ENCODE assay signal across 11 cellular contexts in genomic region chr5:122942164-122942914, GRCh38.
DNase-seq lines count a peak whose midpoint lies in the region; ATAC-seq and TF ChIP-seq lines count a peak whose summit lies in the region.
"Had no signal": no experiment of that assay in that cellular context is flagged by ENCODE, and none has a peak within 500 bp of the region (broad histone marks: within the 10 kb centered on the region; RNA-seq: fewer than 3 reads in every experiment).

No MANE protein-coding gene starts in this region.

- intact Hi-C loops in left ventricle myocardium inferior (cut with micrococcal nuclease) = no loop called here

- H3K27ac ChIP-seq in mesendoderm (ENCODE audit: low read depth, low read length) (no peak overlapping the region), left ventricle myocardium inferior (replicated peaks) (no peak overlapping the region), Karpas-422 (ENCODE audit: low read length) (no peak overlapping the region)
- H3K27ac ChIP-seq: skin epidermis had no signal

- no peak overlapping the region for H2AK5ac ChIP-seq in mesendoderm (ENCODE audit: low read length)

- H3K9me2 ChIP-seq in Karpas-422 (replicated peaks; ENCODE audit: insufficient read depth, low read length) = no peaks in the 10 kb centered on the region

- H3K27me3 ChIP-seq in mesendoderm (ENCODE audit: insufficient read depth, low read length, poor library complexity) (no peaks in the 10 kb centered on the region), left ventricle myocardium inferior (ENCODE audit: low read depth) (no peaks in the 10 kb centered on the region), Karpas-422 (ENCODE audit: low read length) (no peaks in the 10 kb centered on the region), H7 (ENCODE audit: control insufficient read depth, insufficient read depth, low read length) (no peaks in the 10 kb centered on the region)

- H2AFZ ChIP-seq in Karpas-422 (ENCODE audit: low read length) = no peak overlapping the region

- H4K20me1 ChIP-seq in Karpas-422 (ENCODE audit: insufficient read depth, low read depth, low read length) = no peaks in the 10 kb centered on the region

- H3K23ac ChIP-seq in mesendoderm (ENCODE audit: low read length) = no peak overlapping the region

- no peak overlapping the region for H2BK15ac ChIP-seq in mesendoderm (replicated peaks; ENCODE audit: low read depth)

- H3K79me1 ChIP-seq in mesendoderm (ENCODE audit: low read length) = no peaks in the 10 kb centered on the region

- no peak overlapping the region for H3K9ac ChIP-seq in mesendoderm (ENCODE audit: low read length)
- H3K9ac ChIP-seq in Karpas-422 (ENCODE audit: low read length) = no peak overlapping the region

- H4K8ac ChIP-seq in mesendoderm (ENCODE audit: low read depth, low read length) = no peak overlapping the region

- H3K56ac ChIP-seq in mesendoderm (ENCODE audit: low read length) = no peak overlapping the region

- DNase-seq in NCI-H69 (lab: John Stamatoyannopoulos, UW) (peak; percentile 88), astrocyte of the spinal cord (ENCODE audit: low read depth, low spot score) (peak; percentile 19), mesendoderm (peak; percentile 64), left ventricle myocardium inferior (no peak), CD1c-positive myeloid dendritic cell (ENCODE audit: extremely low spot score) (no peak), Karpas-422 (no peak), H7 (no peak)
- DNase-seq: activated CD4-positive, alpha-beta T cell treated with anti-CD3 and anti-CD28 coated beads, Interleukin-2, amount 50 U/mL, for 1 hour; NCI-H1694 had no signal

- no CpG with 5 or more reads among the region's 8 CpGs for WGBS in mesendoderm (ENCODE audit: extremely low coverage, insufficient coverage, low lambda C conversion rate)

- H3K4me3 ChIP-seq in astrocyte of the spinal cord (ENCODE audit: low read depth, low read length) (no peak overlapping the region), mesendoderm (ENCODE audit: low read length) (no peak overlapping the region), left ventricle myocardium inferior (no peak overlapping the region), Karpas-422 (ENCODE audit: low read length) (no peak overlapping the region), H7 (ENCODE audit: insufficient read depth, low read depth, low read length) (no peak overlapping the region)
- H3K4me3 ChIP-seq: skin epidermis had no signal

- H3K18ac ChIP-seq in mesendoderm (ENCODE audit: low read length) = no peak overlapping the region

- ATAC-seq in GM18861 (IDR thresholded peaks at IDR 0.05; ENCODE audit: unreplicated experiment) = peak; percentile 2

- H3K4me2 ChIP-seq in mesendoderm (ENCODE audit: low read length) (no peak overlapping the region), Karpas-422 (ENCODE audit: low read depth, low read length, poor library complexity, severe bottlenecking) (no peak overlapping the region)

- H3K4ac ChIP-seq in mesendoderm (ENCODE audit: low read depth, low read length) = no peak overlapping the region

- H3K4me1 ChIP-seq in mesendoderm (ENCODE audit: control insufficient read depth, low read depth, low read length) = no peaks in the 10 kb centered on the region
- peaks cover 34% of the 10 kb centered on the region for H3K4me1 ChIP-seq in left ventricle myocardium inferior
- no peaks in the 10 kb centered on the region for H3K4me1 ChIP-seq in Karpas-422 (ENCODE audit: low read length)

- in situ Hi-C loops in astrocyte of the spinal cord (cut with HindIII; ENCODE audit: low sequenced_read_pairs) = no loop called here

- no peak overlapping the region for H4K5ac ChIP-seq in mesendoderm (ENCODE audit: low read length)

- TF ChIP-seq CTCF in astrocyte of the spinal cord (IDR thresholded peaks at IDR 0.05; ENCODE audit: low read depth, low read length) (no peak), left ventricle myocardium inferior (IDR thresholded peaks at IDR 0.05; ENCODE audit: borderline replicate concordance) (no peak)

- H2BK5ac ChIP-seq in mesendoderm (ENCODE audit: low read length) = no peak overlapping the region

- H3K79me2 ChIP-seq in mesendoderm (ENCODE audit: control insufficient read depth, insufficient read depth, low read length) = no peaks in the 10 kb centered on the region
- H3K79me2 ChIP-seq in Karpas-422 (ENCODE audit: low read length) = no peaks in the 10 kb centered on the region

- no peaks in the 10 kb centered on the region for H3K36me3 ChIP-seq in mesendoderm (ENCODE audit: control insufficient read depth, insufficient read depth, low read length)
- H3K36me3 ChIP-seq in left ventricle myocardium inferior = no peaks in the 10 kb centered on the region
- no peaks in the 10 kb centered on the region for H3K36me3 ChIP-seq in Karpas-422 (ENCODE audit: insufficient read depth, low read length)
- no peaks in the 10 kb centered on the region for H3K36me3 ChIP-seq in H7 (replicated peaks; ENCODE audit: control insufficient read depth, insufficient read depth, low read length)

- peak overlapping the region; percentile 8 for H2BK120ac ChIP-seq in mesendoderm (ENCODE audit: low read depth, low read length)

- H3K9me3 ChIP-seq in left ventricle myocardium inferior (replicated peaks) (no peaks in the 10 kb centered on the region), Karpas-422 (ENCODE audit: low read length) (no peaks in the 10 kb centered on the region)

Comparison
In these comparisons a context has a peak if more than half of its experiments do, and no peak if none do; other contexts are left out.
1. DNase-seq: peak in NCI-H69 (single experiment), astrocyte of the spinal cord (single experiment) and mesendoderm (single experiment); none in left ventricle myocardium inferior (single experiment), CD1c-positive myeloid dendritic cell (single experiment), Karpas-422 (single experiment) and H7 (single experiment).